Comparison of ENCODE assay signal across 16 cellular contexts in the genomic region with DNA sequence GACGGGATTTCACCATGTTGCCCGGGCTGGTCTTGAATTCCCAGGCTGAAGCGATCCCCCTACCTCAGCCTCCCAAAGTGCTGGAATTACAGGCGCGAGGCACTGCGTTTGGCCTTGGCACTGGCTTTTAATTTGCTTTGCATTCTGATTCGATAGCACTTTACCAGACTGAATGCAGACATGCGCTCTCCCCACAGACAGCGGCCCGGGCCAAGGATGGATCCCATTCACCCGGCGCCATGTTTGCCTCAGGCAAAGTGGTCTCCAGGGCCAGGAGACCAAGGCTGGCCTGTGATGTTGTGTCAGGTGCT. TPM values are rescaled to one million over a fixed set of nuclear protein-coding genes. Genes with fewer than 3 reads are reported as not detected.
A peak's percentile ranks its signal among the peaks of the same experiment; 100 is the strongest.
DNase-seq lines count a peak whose midpoint lies in the region; ATAC-seq and TF ChIP-seq lines count a peak whose summit lies in the region.
"Had no signal": no experiment of that assay in that cellular context is flagged by ENCODE, and none has a peak within 500 bp of the region (broad histone marks: within the 10 kb centered on the region; RNA-seq: fewer than 3 reads in every experiment).

No MANE protein-coding gene starts in this region.

- TF ChIP-seq CTCF in psoas muscle (IDR thresholded peaks at IDR 0.05) (no peak), type B pancreatic cell (conservative IDR thresholded peaks at IDR 0.05) (no peak), hepatocyte (IDR thresholded peaks at IDR 0.05; ENCODE audit: poor library complexity) (no peak)

- H3K9me3 ChIP-seq in psoas muscle (no peaks in the 10 kb centered on the region), hepatocyte (ENCODE audit: low read depth) (no peaks in the 10 kb centered on the region)

- H3K27me3 ChIP-seq in psoas muscle (ENCODE audit: insufficient read depth in 3 of 3, low read length in 2 of 3) (no peaks in the 10 kb centered on the region), hepatocyte (no peaks in the 10 kb centered on the region)

- H3K36me3 ChIP-seq in psoas muscle (ENCODE audit: insufficient read depth in 1 of 2, low read depth in 1 of 2), result peaks cover 0 to 7% of the 10 kb centered on the region in 2 donors
- H3K36me3 ChIP-seq in hepatocyte (replicated peaks; ENCODE audit: insufficient read depth, low read depth), result no peaks in the 10 kb centered on the region

- H2AFZ ChIP-seq in hepatocyte, result no peak overlapping the region

- H3K36me3 Mint-ChIP-seq in activated T-cell treated with anti-CD3 and anti-CD28 coated beads, Interleukin-2, amount 50 U/mL, for 24 hours (ENCODE audit: low read depth), result peaks cover 24% of the 10 kb centered on the region
- peaks cover 2 to 3% of the 10 kb centered on the region in 2 donors for H3K36me3 Mint-ChIP-seq in activated T-cell treated with anti-CD3 and anti-CD28 coated beads, Interleukin-2, amount 50 U/mL, for 72 hours (ENCODE audit: insufficient read depth in 2 of 2)
- H3K36me3 Mint-ChIP-seq in type B pancreatic cell, result peaks cover 11% of the 10 kb centered on the region
- H3K36me3 Mint-ChIP-seq in stimulated activated naive B cell treated with anti-CD40 and anti-IgM and Interleukin-4, amounts not matched to agents 10 μg/mL and 1 μg/mL and 100 μg/mL, for 72 hours, result peaks cover 18 to 21% of the 10 kb centered on the region in 2 donors

- peaks cover 10% of the 10 kb centered on the region for H3K79me2 ChIP-seq in hepatocyte

- H4K20me1 ChIP-seq in hepatocyte (ENCODE audit: insufficient read depth, poor library complexity, severe bottlenecking), result no peaks in the 10 kb centered on the region

- no peak for ATAC-seq in activated T-cell treated with anti-CD3 and anti-CD28 coated beads, Interleukin-2, amount 50 U/mL, for 72 hours (replicated peaks in 1 of 2)
- ATAC-seq in left lobe of liver (no peak), psoas muscle (no peak)
- no peak for ATAC-seq in stimulated activated naive B cell treated with anti-CD40 and anti-IgM and Interleukin-4, amounts not matched to agents 10 μg/mL and 1 μg/mL and 100 μg/mL, for 72 hours (replicated peaks)
- ATAC-seq: CD8-positive, alpha-beta T cell; HCT116 had no signal

- intact Hi-C loops in psoas muscle (cut with DNase I), result loop anchor here (2.0 to 10.0 kb wide), 2 partner anchors 40 to 116 kb away; a partner anchor contains a TSS

- DNase-seq in activated T-cell treated with anti-CD3 and anti-CD28 coated beads, Interleukin-2, amount 50 U/mL, for 24 hours, result no peak
- DNase-seq in activated T-cell treated with anti-CD3 and anti-CD28 coated beads, Interleukin-2, amount 50 U/mL, for 72 hours, result no peak
- DNase-seq in left lobe of liver (ENCODE audit: low spot score) (peak; percentile 35), psoas muscle (no peak), type B pancreatic cell (ENCODE audit: extremely low spot score, unreplicated experiment) (peak; percentile 29), hepatocyte (ENCODE audit: low spot score) (no peak)
- no peak for DNase-seq in stimulated activated naive B cell treated with anti-CD40 and anti-IgM and Interleukin-4, amounts not matched to agents 10 μg/mL and 1 μg/mL and 100 μg/mL, for 72 hours
- DNase-seq in activated CD8-positive, alpha-beta memory T cell treated with anti-CD3 and anti-CD28 coated beads, Interleukin-2, amount 50 U/mL, for 48 hours, result no peak
- DNase-seq: COR-L47, DMS153, DND-41, GDM1 had no signal

- peak overlapping the region; percentile 1 for H3K27ac Mint-ChIP-seq in activated T-cell treated with anti-CD3 and anti-CD28 coated beads, Interleukin-2, amount 50 U/mL, for 24 hours
- H3K27ac Mint-ChIP-seq in activated T-cell treated with anti-CD3 and anti-CD28 coated beads, Interleukin-2, amount 50 U/mL, for 72 hours, result no peak overlapping the region
- no peak overlapping the region for H3K27ac Mint-ChIP-seq in type B pancreatic cell
- H3K27ac Mint-ChIP-seq in stimulated activated naive B cell treated with anti-CD40 and anti-IgM and Interleukin-4, amounts not matched to agents 10 μg/mL and 1 μg/mL and 100 μg/mL, for 72 hours, result no peak overlapping the region
- H3K27ac Mint-ChIP-seq: CD8-positive, alpha-beta T cell had no signal

- H3K4me1 Mint-ChIP-seq in activated T-cell treated with anti-CD3 and anti-CD28 coated beads, Interleukin-2, amount 50 U/mL, for 24 hours (ENCODE audit: low read depth), result peaks cover 26% of the 10 kb centered on the region
- H3K4me1 Mint-ChIP-seq in activated T-cell treated with anti-CD3 and anti-CD28 coated beads, Interleukin-2, amount 50 U/mL, for 72 hours (ENCODE audit: low read depth), result peaks cover 21% of the 10 kb centered on the region
- H3K4me1 Mint-ChIP-seq in type B pancreatic cell (ENCODE audit: unreplicated experiment), result no peaks in the 10 kb centered on the region
- H3K4me1 Mint-ChIP-seq in stimulated activated naive B cell treated with anti-CD40 and anti-IgM and Interleukin-4, amounts not matched to agents 10 μg/mL and 1 μg/mL and 100 μg/mL, for 72 hours, result peaks cover 23 to 35% of the 10 kb centered on the region in 2 donors

- no peaks in the 10 kb centered on the region for H3K9me2 ChIP-seq in hepatocyte (replicated peaks; ENCODE audit: insufficient read depth)

- H3K4me3 Mint-ChIP-seq in activated T-cell treated with anti-CD3 and anti-CD28 coated beads, Interleukin-2, amount 50 U/mL, for 24 hours, result no peak overlapping the region
- no peak overlapping the region for H3K4me3 Mint-ChIP-seq in activated T-cell treated with anti-CD3 and anti-CD28 coated beads, Interleukin-2, amount 50 U/mL, for 72 hours
- no peak overlapping the region for H3K4me3 Mint-ChIP-seq in type B pancreatic cell
- no peak overlapping the region for H3K4me3 Mint-ChIP-seq in stimulated activated naive B cell treated with anti-CD40 and anti-IgM and Interleukin-4, amounts not matched to agents 10 μg/mL and 1 μg/mL and 100 μg/mL, for 72 hours
- H3K4me3 Mint-ChIP-seq: CD14-positive monocyte; CD8-positive, alpha-beta T cell had no signal

- peaks cover 76% of the 10 kb centered on the region for H3K4me1 ChIP-seq in psoas muscle
- H3K4me1 ChIP-seq in hepatocyte (ENCODE audit: insufficient read depth), result no peaks in the 10 kb centered on the region

- H3K4me3 ChIP-seq in psoas muscle (no peak overlapping the region), hepatocyte (no peak overlapping the region)

- H3K27ac ChIP-seq in psoas muscle (peak overlapping the region; percentile 96), hepatocyte (no peak overlapping the region)
- H3K27ac ChIP-seq: 22Rv1 had no signal

- 92 to 98% (median 94%) methylated on average over 12 of the region's 12 CpGs for WGBS in psoas muscle, 3 donors
- WGBS in hepatocyte (ENCODE audit: low lambda C conversion rate, missing lambda C conversion rate), result 96% methylated on average over 12 of the region's 12 CpGs

- no peak overlapping the region for H3K4me2 ChIP-seq in hepatocyte

- no peaks in the 10 kb centered on the region for H3K27me3 Mint-ChIP-seq in activated T-cell treated with anti-CD3 and anti-CD28 coated beads, Interleukin-2, amount 50 U/mL, for 24 hours
- no peaks in the 10 kb centered on the region for H3K27me3 Mint-ChIP-seq in activated T-cell treated with anti-CD3 and anti-CD28 coated beads, Interleukin-2, amount 50 U/mL, for 72 hours (ENCODE audit: low read depth)
- no peaks in the 10 kb centered on the region for H3K27me3 Mint-ChIP-seq in type B pancreatic cell
- H3K27me3 Mint-ChIP-seq in stimulated activated naive B cell treated with anti-CD40 and anti-IgM and Interleukin-4, amounts not matched to agents 10 μg/mL and 1 μg/mL and 100 μg/mL, for 72 hours, result no peaks in the 10 kb centered on the region

- H3K9me3 Mint-ChIP-seq in activated T-cell treated with anti-CD3 and anti-CD28 coated beads, Interleukin-2, amount 50 U/mL, for 24 hours, result no peaks in the 10 kb centered on the region
- no peaks in the 10 kb centered on the region for H3K9me3 Mint-ChIP-seq in activated T-cell treated with anti-CD3 and anti-CD28 coated beads, Interleukin-2, amount 50 U/mL, for 72 hours
- no peaks in the 10 kb centered on the region for H3K9me3 Mint-ChIP-seq in type B pancreatic cell
- H3K9me3 Mint-ChIP-seq in stimulated activated naive B cell treated with anti-CD40 and anti-IgM and Interleukin-4, amounts not matched to agents 10 μg/mL and 1 μg/mL and 100 μg/mL, for 72 hours, result no peaks in the 10 kb centered on the region
- H3K9me3 Mint-ChIP-seq: CD8-positive, alpha-beta T cell had no signal

RNA-seq across cellular contexts. Expression of a gene that starts 41.7 kb away (rescaled TPM):
- 10 to 100 TPM; 19.5 to 21.4 TPM for total RNA-seq in activated T-cell treated with anti-CD3 and anti-CD28 coated beads, Interleukin-2, amount 50 U/mL, for 72 hours
- 11.0 TPM for total RNA-seq in left lobe of liver
- total RNA-seq in psoas muscle, result 10 to 100 TPM; 15.7 to 50.1 (median 37.7) TPM
- 10 to 100 TPM; 23.6 to 31.9 (median 26.7) TPM for polyA plus RNA-seq in psoas muscle
- 17.5 and 24.5 TPM in 2 replicates for total RNA-seq in type B pancreatic cell (ENCODE audit: low replicate concordance)
- 34.6 and 36.7 TPM in 2 replicates for total RNA-seq in hepatocyte
- 46.2 and 55.6 TPM in 2 replicates for polyA plus RNA-seq in hepatocyte

RNA-seq across cellular contexts. Expression of a gene that starts 45.5 kb away (rescaled TPM):
- 10 to 100 TPM; 21.4 to 25.9 TPM for total RNA-seq in activated T-cell treated with anti-CD3 and anti-CD28 coated beads, Interleukin-2, amount 50 U/mL, for 72 hours
- 9.3 TPM for total RNA-seq in left lobe of liver
- total RNA-seq in psoas muscle, result 10 to 100 TPM; 52.9 to 78.4 (median 58.6) TPM
- polyA plus RNA-seq in psoas muscle, result 100 to 1,000 TPM in 2 of 3 donors, 10 to 100 TPM in 1; 89.6 to 159 (median 109) TPM
- total RNA-seq in type B pancreatic cell (ENCODE audit: low replicate concordance), result 28.4 and 33.4 TPM in 2 replicates
- total RNA-seq in hepatocyte, result 18.4 and 21.6 TPM in 2 replicates
- polyA plus RNA-seq in hepatocyte, result 55.4 and 78.1 TPM in 2 replicates

Comparison
In these comparisons a context has a peak if more than half of its experiments do, and no peak if none do; other contexts are left out.
1. DNase-seq: peak in left lobe of liver (single experiment) and type B pancreatic cell (single experiment); none in activated T-cell treated with anti-CD3 and anti-CD28 coated beads, Interleukin-2, amount 50 U/mL, for 24 hours (single experiment), activated T-cell treated with anti-CD3 and anti-CD28 coated beads, Interleukin-2, amount 50 U/mL, for 72 hours (0 of 2), psoas muscle (0 of 2), stimulated activated naive B cell treated with anti-CD40 and anti-IgM and Interleukin-4, amounts not matched to agents 10 μg/mL and 1 μg/mL and 100 μg/mL, for 72 hours (single experiment), activated CD8-positive, alpha-beta memory T cell treated with anti-CD3 and anti-CD28 coated beads, Interleukin-2, amount 50 U/mL, for 48 hours (single experiment) and hepatocyte (single experiment).